11 cellular contexts compared by ENCODE assay signal in the genomic region with DNA sequence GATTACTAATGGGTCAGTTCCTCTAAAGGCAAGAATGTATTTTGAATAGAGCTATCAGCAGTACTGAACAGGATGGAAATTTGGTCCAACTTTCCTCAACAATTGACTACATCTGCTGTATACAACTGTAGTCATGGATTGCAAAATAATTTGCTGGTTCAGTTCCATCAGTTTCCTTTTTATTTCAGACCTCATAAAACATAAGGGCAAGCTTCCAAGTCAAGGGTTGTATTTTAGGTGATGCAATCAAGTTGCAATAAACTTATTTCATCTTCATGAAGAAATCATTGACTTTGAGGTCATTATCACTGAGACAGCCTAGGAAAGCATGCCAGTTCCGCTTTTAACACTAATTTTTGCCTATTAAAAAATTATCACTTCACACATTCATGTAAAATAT.
A peak's percentile ranks its signal among the peaks of the same experiment; 100 is the strongest.
DNase-seq lines count a peak whose midpoint lies in the region; ATAC-seq and TF ChIP-seq lines count a peak whose summit lies in the region.
"Had no signal": no experiment of that assay in that cellular context is flagged by ENCODE, and none has a peak within 500 bp of the region (broad histone marks: within the 10 kb centered on the region; RNA-seq: fewer than 3 reads in every experiment).

No MANE protein-coding gene starts in this region.

- H3K4me3 ChIP-seq in right atrium auricular region: no peak overlapping the region
- no peak overlapping the region for H3K4me3 ChIP-seq in RWPE2 (ENCODE audit: severe bottlenecking)
- H3K4me3 ChIP-seq in foreskin fibroblast (ENCODE audit: low read depth in 1 of 2, low read length in 2 of 2): no peak overlapping the region
- H3K4me3 ChIP-seq in aorta (ENCODE audit: low read length in 2 of 2): no peak overlapping the region
- H3K4me3 ChIP-seq: BLaER1, SJSA1 had no signal

- TF ChIP-seq CTCF in right atrium auricular region (IDR thresholded peaks at IDR 0.05) (no peak), RWPE2 (IDR thresholded peaks at IDR 0.05; ENCODE audit: poor library complexity, severe bottlenecking) (no peak), foreskin fibroblast (IDR thresholded peaks at IDR 0.05; ENCODE audit: low read depth, low read length) (no peak)
- TF ChIP-seq CTCF in activated CD8-positive, alpha-beta T cell treated with anti-CD3 and anti-CD28 coated beads for 36 hours (IDR thresholded peaks at IDR 0.05): no peak

- H3K27me3 ChIP-seq in right atrium auricular region: no peaks in the 10 kb centered on the region
- no peaks in the 10 kb centered on the region for H3K27me3 ChIP-seq in RWPE2 (ENCODE audit: insufficient read depth, poor library complexity, severe bottlenecking)
- H3K27me3 ChIP-seq in aorta (ENCODE audit: control insufficient read depth in 1 of 2, insufficient read depth in 2 of 2, low read length in 1 of 2): no peaks in the 10 kb centered on the region
- H3K27me3 ChIP-seq: BLaER1 had no signal

- ATAC-seq in left cardiac atrium: peak; percentile 53 to 75
- ATAC-seq in RWPE2 (ENCODE audit: low read depth): peak; percentile 66; the same call in 2 of the 3 replicates
- peak; percentile 41 for ATAC-seq in aorta (ENCODE audit: low FRiP score)
- ATAC-seq in GM19463 (IDR thresholded peaks at IDR 0.05; ENCODE audit: unreplicated experiment): no peak
- no peak for ATAC-seq in activated CD8-positive, alpha-beta T cell treated with anti-CD3 and anti-CD28 coated beads for 36 hours

- CTCF ChIA-PET in activated CD8-positive, alpha-beta T cell treated with anti-CD3 and anti-CD28 coated beads for 36 hours (lab: Charles Lee): no interaction called here

- WGBS in aorta, 2 donors: 93 to 97% methylated on average over 1 of the region's 1 CpG

- POLR2A ChIA-PET in activated CD8-positive, alpha-beta T cell treated with anti-CD3 and anti-CD28 coated beads for 36 hours (lab: Charles Lee): no interaction called here

- H3K36me3 Mint-ChIP-seq in activated T-helper 1 cell treated with anti-CD3 and anti-CD28 coated beads, Interleukin-12 subunit alpha, Interleukin-12 subunit beta, Interleukin-2, Interleukin-4 antibody, amounts not matched to agents 30 ng/mL and 10 ng/mL and 1 ng/mL, durations not matched to agents 14 hours and 24 hours and 36 hours (ENCODE audit: low read depth): no peaks in the 10 kb centered on the region
- H3K36me3 Mint-ChIP-seq in activated CD8-positive, alpha-beta T cell treated with anti-CD3 and anti-CD28 coated beads for 36 hours (ENCODE audit: low read depth): no peaks in the 10 kb centered on the region

- intact Hi-C loops in left cardiac atrium (cut with DNase I): no loop called here
- intact Hi-C loops in aorta (cut with DNase I): no loop called here
- intact Hi-C loops in activated T-helper 1 cell treated with anti-CD3 and anti-CD28 coated beads, Interleukin-12 subunit alpha, Interleukin-12 subunit beta, Interleukin-2, Interleukin-4 antibody, amounts not matched to agents 30 ng/mL and 10 ng/mL and 1 ng/mL, durations not matched to agents 14 hours and 24 hours and 36 hours (cut with micrococcal nuclease): loop anchor here (2.0 to 10.0 kb wide), 3 partner anchors 59 to 259 kb away; no protein-coding TSS in a partner anchor
- intact Hi-C loops in activated CD8-positive, alpha-beta T cell treated with anti-CD3 and anti-CD28 coated beads for 36 hours (cut with micrococcal nuclease): no loop called here

- H3K27ac Mint-ChIP-seq in activated T-helper 1 cell treated with anti-CD3 and anti-CD28 coated beads, Interleukin-12 subunit alpha, Interleukin-12 subunit beta, Interleukin-2, Interleukin-4 antibody, amounts not matched to agents 30 ng/mL and 10 ng/mL and 1 ng/mL, durations not matched to agents 14 hours and 24 hours and 36 hours: no peak overlapping the region
- no peak overlapping the region for H3K27ac Mint-ChIP-seq in activated CD8-positive, alpha-beta T cell treated with anti-CD3 and anti-CD28 coated beads for 36 hours

- H3K9me3 ChIP-seq in right atrium auricular region (no peaks in the 10 kb centered on the region), RWPE2 (ENCODE audit: severe bottlenecking) (no peaks in the 10 kb centered on the region), aorta (ENCODE audit: control insufficient read depth, low read length) (no peaks in the 10 kb centered on the region)
- H3K9me3 ChIP-seq: BLaER1, SJSA1 had no signal

- peaks cover 12% of the 10 kb centered on the region for H3K4me1 Mint-ChIP-seq in activated T-helper 1 cell treated with anti-CD3 and anti-CD28 coated beads, Interleukin-12 subunit alpha, Interleukin-12 subunit beta, Interleukin-2, Interleukin-4 antibody, amounts not matched to agents 30 ng/mL and 10 ng/mL and 1 ng/mL, durations not matched to agents 14 hours and 24 hours and 36 hours (ENCODE audit: low read depth)
- H3K4me1 Mint-ChIP-seq in activated CD8-positive, alpha-beta T cell treated with anti-CD3 and anti-CD28 coated beads for 36 hours (ENCODE audit: low read depth): peaks cover 15% of the 10 kb centered on the region

- peaks cover 4% of the 10 kb centered on the region for H3K9me3 Mint-ChIP-seq in activated T-helper 1 cell treated with anti-CD3 and anti-CD28 coated beads, Interleukin-12 subunit alpha, Interleukin-12 subunit beta, Interleukin-2, Interleukin-4 antibody, amounts not matched to agents 30 ng/mL and 10 ng/mL and 1 ng/mL, durations not matched to agents 14 hours and 24 hours and 36 hours
- no peaks in the 10 kb centered on the region for H3K9me3 Mint-ChIP-seq in activated CD8-positive, alpha-beta T cell treated with anti-CD3 and anti-CD28 coated beads for 36 hours

- H3K27ac ChIP-seq in right atrium auricular region: no peak overlapping the region
- no peak overlapping the region for H3K27ac ChIP-seq in RWPE2 (ENCODE audit: poor library complexity, severe bottlenecking)
- no peak overlapping the region for H3K27ac ChIP-seq in aorta (ENCODE audit: low read depth in 1 of 2, low read length in 2 of 2)
- H3K27ac ChIP-seq: BLaER1, SJSA1 had no signal

- H3K36me3 ChIP-seq in right atrium auricular region (no peaks in the 10 kb centered on the region), RWPE2 (ENCODE audit: low read depth) (no peaks in the 10 kb centered on the region), aorta (ENCODE audit: control insufficient read depth in 1 of 2, insufficient read depth in 2 of 2, low read length in 1 of 2) (no peaks in the 10 kb centered on the region)
- H3K36me3 ChIP-seq: BLaER1, SJSA1 had no signal

- peaks cover 13% of the 10 kb centered on the region for H3K27me3 Mint-ChIP-seq in activated T-helper 1 cell treated with anti-CD3 and anti-CD28 coated beads, Interleukin-12 subunit alpha, Interleukin-12 subunit beta, Interleukin-2, Interleukin-4 antibody, amounts not matched to agents 30 ng/mL and 10 ng/mL and 1 ng/mL, durations not matched to agents 14 hours and 24 hours and 36 hours (ENCODE audit: insufficient read depth)
- H3K27me3 Mint-ChIP-seq in activated CD8-positive, alpha-beta T cell treated with anti-CD3 and anti-CD28 coated beads for 36 hours: peaks cover 29% of the 10 kb centered on the region

- DNase-seq in left cardiac atrium: no peak
- no peak for DNase-seq in right atrium auricular region (ENCODE audit: low spot score)
- no peak for DNase-seq in RWPE2 (ENCODE audit: low spot score)
- DNase-seq in foreskin fibroblast: peak; percentile 89 to 96
- DNase-seq in aorta: no peak
- DNase-seq in activated T-helper 1 cell treated with anti-CD3 and anti-CD28 coated beads, Interleukin-12 subunit alpha, Interleukin-12 subunit beta, Interleukin-2, Interleukin-4 antibody, amounts not matched to agents 30 ng/mL and 10 ng/mL and 1 ng/mL, durations not matched to agents 14 hours and 24 hours and 36 hours (ENCODE audit: low spot score): no peak
- DNase-seq in activated CD8-positive, alpha-beta T cell treated with anti-CD3 and anti-CD28 coated beads for 36 hours: no peak
- DNase-seq: NCI-H1417 had no signal

- no peak overlapping the region for H3K4me3 Mint-ChIP-seq in activated T-helper 1 cell treated with anti-CD3 and anti-CD28 coated beads, Interleukin-12 subunit alpha, Interleukin-12 subunit beta, Interleukin-2, Interleukin-4 antibody, amounts not matched to agents 30 ng/mL and 10 ng/mL and 1 ng/mL, durations not matched to agents 14 hours and 24 hours and 36 hours
- H3K4me3 Mint-ChIP-seq in activated CD8-positive, alpha-beta T cell treated with anti-CD3 and anti-CD28 coated beads for 36 hours: no peak overlapping the region

- H3K4me1 ChIP-seq in right atrium auricular region: no peaks in the 10 kb centered on the region
- peaks cover 16% of the 10 kb centered on the region for H3K4me1 ChIP-seq in RWPE2 (ENCODE audit: insufficient read depth, poor library complexity, severe bottlenecking)
- no peaks in the 10 kb centered on the region for H3K4me1 ChIP-seq in aorta (ENCODE audit: control insufficient read depth in 1 of 2, insufficient read depth in 2 of 2, low read length in 2 of 2)
- H3K4me1 ChIP-seq: BLaER1, SJSA1 had no signal

Comparison
In these comparisons a context has a peak if more than half of its experiments do, and no peak if none do; other contexts are left out.
1. ATAC-seq: peak in left cardiac atrium (2 of 2), RWPE2 (single experiment) and aorta (single experiment); none in GM19463 (single experiment) and activated CD8-positive, alpha-beta T cell treated with anti-CD3 and anti-CD28 coated beads for 36 hours (single experiment).
2. DNase-seq: peak in foreskin fibroblast (2 of 2); none in left cardiac atrium (single experiment), right atrium auricular region (single experiment), RWPE2 (single experiment), aorta (0 of 2), activated T-helper 1 cell treated with anti-CD3 and anti-CD28 coated beads, Interleukin-12 subunit alpha, Interleukin-12 subunit beta, Interleukin-2, Interleukin-4 antibody, amounts not matched to agents 30 ng/mL and 10 ng/mL and 1 ng/mL, durations not matched to agents 14 hours and 24 hours and 36 hours (single experiment) and activated CD8-positive, alpha-beta T cell treated with anti-CD3 and anti-CD28 coated beads for 36 hours (single experiment).